1 cellular context compared by ENCODE assay signal in the genomic region with DNA sequence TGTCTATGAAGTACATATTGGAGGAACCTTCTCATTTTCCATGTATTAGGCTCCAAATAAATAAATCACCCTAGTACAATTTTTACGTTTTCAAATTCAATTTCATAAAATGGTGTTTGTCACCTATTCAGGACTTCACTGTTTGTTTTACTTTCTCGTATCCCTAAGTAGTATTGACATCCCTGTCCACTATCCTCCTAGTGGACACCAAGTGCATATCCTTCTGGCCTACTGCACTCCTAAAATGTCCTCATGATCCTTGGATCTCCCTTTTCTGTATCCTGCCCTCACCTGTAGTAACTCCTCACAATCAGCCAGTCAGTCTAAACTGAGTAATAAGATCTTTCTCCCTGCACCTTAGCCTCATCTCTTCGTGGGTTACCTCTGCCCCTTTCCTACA.
TF ChIP-seq lines count a peak whose summit lies in the region.

No MANE protein-coding gene starts in this region.

TF ChIP-seq in GM23338, 12 proteins besides CTCF, POLR2A, EP300 and RAD21 (continued from another document):
- TF ChIP-seq STAT1 (IDR thresholded peaks at IDR 0.05; ENCODE audit: unreplicated experiment) (no peak), EZH2phosphoT487 (IDR thresholded peaks at IDR 0.05; ENCODE audit: unreplicated experiment) (no peak)
